In the genomic region with DNA sequence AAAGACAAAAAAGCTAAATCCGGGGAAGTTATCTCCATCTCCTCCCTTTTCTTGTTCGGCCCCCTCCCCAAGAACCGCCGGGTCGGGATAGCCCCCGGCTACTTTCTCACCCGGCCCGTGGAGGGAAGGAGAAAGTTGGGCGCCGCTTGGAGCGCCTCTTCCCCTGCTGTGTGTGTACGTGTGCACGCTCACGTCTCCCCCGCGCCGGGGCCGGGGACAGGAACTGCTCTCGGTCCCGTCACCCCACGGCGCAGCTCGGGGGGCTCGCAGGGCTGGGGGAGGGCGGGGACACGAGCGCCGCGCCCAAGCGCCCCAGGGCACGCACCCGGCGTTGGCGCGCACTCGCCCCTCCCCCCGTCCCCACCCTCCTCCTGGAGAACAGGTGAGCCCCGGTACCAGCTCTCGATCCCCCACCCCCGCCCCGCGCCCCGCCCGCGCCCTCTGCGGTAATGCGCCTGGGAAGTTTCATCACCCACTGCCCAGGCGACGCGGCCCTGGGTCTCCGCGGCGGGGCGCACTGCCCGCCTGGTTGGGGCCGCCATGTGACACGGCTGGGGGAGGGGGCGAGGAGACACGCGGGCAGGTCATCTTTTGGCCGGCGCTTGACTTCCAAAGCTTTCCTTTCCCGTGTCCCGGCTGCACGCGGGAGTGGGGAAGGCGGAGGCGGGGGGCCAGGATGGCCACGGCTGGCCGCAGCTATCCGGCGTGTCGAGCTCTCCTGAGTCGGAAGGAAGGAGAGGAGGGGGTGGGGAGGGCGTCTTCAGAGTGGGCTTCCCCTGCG, we compare ENCODE assay signal across 8 cellular contexts. TPM values are rescaled to one million over a fixed set of nuclear protein-coding genes. Genes with fewer than 3 reads are reported as not detected.
DNase-seq lines count a peak whose midpoint lies in the region; ATAC-seq and TF ChIP-seq lines count a peak whose summit lies in the region.

No MANE protein-coding gene starts in this region.

- peak overlapping the region; percentile 92 for H3K27ac Mint-ChIP-seq in T-helper 1 cell treated with Interleukin-12 subunit alpha and Interleukin-12 subunit beta and Interleukin-4 antibody, amounts not matched to agents 30 μg/mL and 1 μg/mL, for 36 hours

- no peaks in the 10 kb centered on the region for H3K9me3 ChIP-seq in skeletal muscle tissue (ENCODE audit: control insufficient read depth in 3 of 3, low read length in 3 of 3)
- H3K9me3 ChIP-seq in aorta (ENCODE audit: control insufficient read depth, low read length) = no peaks in the 10 kb centered on the region

- H3K9ac ChIP-seq in skeletal muscle tissue (ENCODE audit: low read depth in 1 of 3, low read length in 3 of 3) = peak overlapping the region; percentile 70 to 93 (median 79)

- H3K4me3 ChIP-seq in fibroblast of pulmonary artery (replicated peaks; ENCODE audit: low read depth, low read length) (peak overlapping the region; percentile 79), skeletal muscle tissue (ENCODE audit: low read length in 3 of 3) (peak overlapping the region; percentile 75 to 89 (median 80)), aorta (ENCODE audit: low read length in 2 of 2) (no peak overlapping the region)

- peak; percentile 3 to 66 (median 63) for DNase-seq in NCI-H1417 (lab: John Stamatoyannopoulos, UW)
- DNase-seq in NCI-H1417 treated with DMSO at 0.1 percent for 48 hours (lab: John Stamatoyannopoulos, UW) = no peak
- peak; percentile 24 for DNase-seq in fibroblast of pulmonary artery (ENCODE audit: low read depth)
- DNase-seq in aorta = no peak
- no peak for DNase-seq in sciatic nerve (ENCODE audit: low spot score)

- H3K36me3 ChIP-seq in skeletal muscle tissue (ENCODE audit: control insufficient read depth in 3 of 3, insufficient read depth in 3 of 3, low read length in 3 of 3) = peaks cover 0 to 4% (median 3%) of the 10 kb centered on the region in 3 donors
- no peaks in the 10 kb centered on the region for H3K36me3 ChIP-seq in aorta (ENCODE audit: control insufficient read depth in 1 of 2, insufficient read depth in 2 of 2, low read length in 1 of 2)

- H3K27me3 Mint-ChIP-seq in T-helper 1 cell treated with Interleukin-12 subunit alpha and Interleukin-12 subunit beta and Interleukin-4 antibody, amounts not matched to agents 30 μg/mL and 1 μg/mL, for 36 hours (ENCODE audit: low read depth) = no peaks in the 10 kb centered on the region

- ATAC-seq in HG03103 (IDR thresholded peaks at IDR 0.05; ENCODE audit: low read depth, unreplicated experiment) = peak; percentile 41
- no peak for ATAC-seq in aorta (ENCODE audit: low FRiP score)
- ATAC-seq in sciatic nerve = no peak

- peak overlapping the region; percentile 97 for H3K4me3 Mint-ChIP-seq in T-helper 1 cell treated with Interleukin-12 subunit alpha and Interleukin-12 subunit beta and Interleukin-4 antibody, amounts not matched to agents 30 μg/mL and 1 μg/mL, for 36 hours

- intact Hi-C loops in aorta (cut with DNase I) (loop anchor here in 1 of 2 donors (1.0 kb wide), 1 partner anchor 35 kb away; no protein-coding TSS in a partner anchor), sciatic nerve (cut with DNase I) (loop anchor here (5.0 kb wide), 1 partner anchor 32 kb away; no protein-coding TSS in a partner anchor)

- H3K27ac ChIP-seq in skeletal muscle tissue (ENCODE audit: low read depth, low read length) (peak overlapping the region; percentile 74), aorta (ENCODE audit: low read depth in 1 of 2, low read length in 2 of 2) (no peak overlapping the region)

- H3K4me1 Mint-ChIP-seq in T-helper 1 cell treated with Interleukin-12 subunit alpha and Interleukin-12 subunit beta and Interleukin-4 antibody, amounts not matched to agents 30 μg/mL and 1 μg/mL, for 36 hours (ENCODE audit: low read depth) = peaks cover 51% of the 10 kb centered on the region

- WGBS in aorta, 2 donors = 8 to 10% methylated on average over 48 to 76 of the region's 76 CpGs

- no peaks in the 10 kb centered on the region for H3K9me3 Mint-ChIP-seq in T-helper 1 cell treated with Interleukin-12 subunit alpha and Interleukin-12 subunit beta and Interleukin-4 antibody, amounts not matched to agents 30 μg/mL and 1 μg/mL, for 36 hours

- H3K27me3 ChIP-seq in skeletal muscle tissue (ENCODE audit: control insufficient read depth in 3 of 3, insufficient read depth in 3 of 3, low read length in 3 of 3) = peaks cover 13 to 20% (median 15%) of the 10 kb centered on the region in 3 donors
- peaks cover 0 to 2% of the 10 kb centered on the region in 2 donors for H3K27me3 ChIP-seq in aorta (ENCODE audit: control insufficient read depth in 1 of 2, insufficient read depth in 2 of 2, low read length in 1 of 2)

- peaks cover 15% of the 10 kb centered on the region for H3K36me3 Mint-ChIP-seq in T-helper 1 cell treated with Interleukin-12 subunit alpha and Interleukin-12 subunit beta and Interleukin-4 antibody, amounts not matched to agents 30 μg/mL and 1 μg/mL, for 36 hours (ENCODE audit: low read depth)

- H3K4me1 ChIP-seq in skeletal muscle tissue (ENCODE audit: control insufficient read depth in 3 of 3, insufficient read depth in 3 of 3, low read length in 3 of 3) = peaks cover 19 to 36% (median 29%) of the 10 kb centered on the region in 3 donors
- H3K4me1 ChIP-seq in aorta (ENCODE audit: control insufficient read depth in 1 of 2, insufficient read depth in 2 of 2, low read length in 2 of 2) = no peaks in the 10 kb centered on the region

- no peak for TF ChIP-seq CTCF in fibroblast of pulmonary artery (IDR thresholded peaks at IDR 0.05; ENCODE audit: low read length, missing control alignments)

RNA-seq across cellular contexts. Expression of a gene that starts 1.3 kb away (rescaled TPM):
- 3.1 TPM for total RNA-seq in skeletal muscle tissue
- total RNA-seq in aorta = 1 to 10 TPM; 4.9 to 7.9 TPM
- polyA plus RNA-seq in aorta = under 1 TPM; 0.03 to 0.75 TPM
- 3.6 TPM for total RNA-seq in sciatic nerve

Comparison
In these comparisons a context has a peak if more than half of its experiments do, and no peak if none do; other contexts are left out.
1. DNase-seq: peak in NCI-H1417 (3 of 3) and fibroblast of pulmonary artery (single experiment); none in NCI-H1417 treated with DMSO at 0.1 percent for 48 hours (single experiment), aorta (0 of 2) and sciatic nerve (single experiment).
2. H3K4me3 ChIP-seq: peak in fibroblast of pulmonary artery (single experiment) and skeletal muscle tissue (3 of 3); none in aorta (0 of 2).